12 cellular contexts compared by ENCODE assay signal in genomic region chr2:177255227-177255601, GRCh38. TPM values are rescaled to one million over a fixed set of nuclear protein-coding genes. Genes with fewer than 3 reads are reported as not detected.
DNase-seq lines count a peak whose midpoint lies in the region; ATAC-seq and TF ChIP-seq lines count a peak whose summit lies in the region.
"Had no signal": no experiment of that assay in that cellular context is flagged by ENCODE, and none has a peak within 500 bp of the region (broad histone marks: within the 10 kb centered on the region; RNA-seq: fewer than 3 reads in every experiment).

No MANE protein-coding gene starts in this region.

- intact Hi-C loops in activated CD4-positive, alpha-beta T cell treated with anti-CD3 and anti-CD28 coated beads for 36 hours (cut with DNase I, micrococcal nuclease): loop anchor here in 1 of 2 experiments (1.0 kb wide), 1 partner anchor 10 kb away; no protein-coding TSS in a partner anchor
- intact Hi-C loops in left colon (cut with DNase I, micrococcal nuclease): no loop called here

- no peak for DNase-seq in activated CD4-positive, alpha-beta T cell treated with anti-CD3 and anti-CD28 coated beads for 36 hours
- DNase-seq in activated CD4-positive, alpha-beta T cell treated with anti-CD3 and anti-CD28 coated beads, Interleukin-2, amount 50 U/mL, for 1 hour: no peak
- DNase-seq in left colon (no peak), thoracic aorta (ENCODE audit: low spot score) (no peak)
- no peak for DNase-seq in stimulated activated CD4-positive, alpha-beta T cell treated with anti-CD3 and anti-CD28 coated beads, Interleukin-4, amount 100 ng/mL, for 4 hours
- DNase-seq: 8988T; activated CD4-positive, alpha-beta T cell treated with anti-CD3 and anti-CD28 coated beads, Interleukin-2, amount 50 U/mL, for 48 hours; NCI-H1092 treated with DMSO at 0.1 percent for 48 hours had no signal

- peaks cover 72% of the 10 kb centered on the region for H3K36me3 Mint-ChIP-seq in activated CD4-positive, alpha-beta T cell treated with anti-CD3 and anti-CD28 coated beads for 36 hours (ENCODE audit: low read depth)
- H3K36me3 Mint-ChIP-seq in activated naive CD8-positive, alpha-beta T cell: peaks cover 16% of the 10 kb centered on the region

- H3K4me3 Mint-ChIP-seq in activated CD4-positive, alpha-beta T cell treated with anti-CD3 and anti-CD28 coated beads for 36 hours: no peak overlapping the region
- H3K4me3 Mint-ChIP-seq in activated naive CD8-positive, alpha-beta T cell: peak overlapping the region; percentile 5
- H3K4me3 Mint-ChIP-seq: neural crest cell had no signal

- peak overlapping the region; percentile 28 for H3K4me3 ChIP-seq in thoracic aorta

- H3K27ac Mint-ChIP-seq in activated CD4-positive, alpha-beta T cell treated with anti-CD3 and anti-CD28 coated beads for 36 hours: peak overlapping the region; percentile 88
- H3K27ac Mint-ChIP-seq in activated naive CD8-positive, alpha-beta T cell: no peak overlapping the region

- peaks cover 75 to 97% of the 10 kb centered on the region in 2 donors for H3K4me1 ChIP-seq in thoracic aorta (ENCODE audit: control insufficient read depth in 1 of 2, low read depth in 2 of 2)

- H3K9me3 Mint-ChIP-seq in activated CD4-positive, alpha-beta T cell treated with anti-CD3 and anti-CD28 coated beads for 36 hours (ENCODE audit: low read depth): peaks cover 4% of the 10 kb centered on the region
- H3K9me3 Mint-ChIP-seq in activated naive CD8-positive, alpha-beta T cell (ENCODE audit: low read depth): no peaks in the 10 kb centered on the region

- H3K27me3 ChIP-seq in thoracic aorta (replicated peaks; ENCODE audit: insufficient read depth): no peaks in the 10 kb centered on the region

- H3K27ac ChIP-seq in thoracic aorta: peak overlapping the region in 1 of 2 donors; percentile 35

- no peaks in the 10 kb centered on the region for H3K27me3 Mint-ChIP-seq in activated CD4-positive, alpha-beta T cell treated with anti-CD3 and anti-CD28 coated beads for 36 hours
- H3K27me3 Mint-ChIP-seq in activated naive CD8-positive, alpha-beta T cell: no peaks in the 10 kb centered on the region

- CTCF ChIA-PET in activated CD4-positive, alpha-beta T cell treated with anti-CD3 and anti-CD28 coated beads for 36 hours (lab: Charles Lee): interaction anchor here (0.9 to 2.2 kb wide), 10 partner anchors 9 to 91 kb away, joined by 3 to 14 read pairs (median 4); partner anchors contain the start of gene NFE2L2

- no peak for ATAC-seq in activated CD4-positive, alpha-beta T cell treated with anti-CD3 and anti-CD28 coated beads for 36 hours
- ATAC-seq in left colon (peak; percentile 1), thoracic aorta (ENCODE audit: insufficient number of reproducible peaks, low FRiP score, low read depth) (no peak), GM19455 (IDR thresholded peaks at IDR 0.05; ENCODE audit: unreplicated experiment) (no peak), HG03342 (IDR thresholded peaks at IDR 0.05; ENCODE audit: unreplicated experiment) (no peak)

- POLR2A ChIA-PET in activated CD4-positive, alpha-beta T cell treated with anti-CD3 and anti-CD28 coated beads for 36 hours (lab: Charles Lee): interaction anchor here (1.0 to 1.5 kb wide), 5 partner anchors 8 to 37 kb away, joined by 3 to 5 read pairs (median 3); no protein-coding TSS in a partner anchor

- H3K36me3 ChIP-seq in thoracic aorta: no peaks in the 10 kb centered on the region

- no peaks in the 10 kb centered on the region for H3K9me3 ChIP-seq in thoracic aorta

- TF ChIP-seq CTCF in thoracic aorta (IDR thresholded peaks at IDR 0.05): no peak

- H3K4me1 Mint-ChIP-seq in activated CD4-positive, alpha-beta T cell treated with anti-CD3 and anti-CD28 coated beads for 36 hours: peaks cover 94% of the 10 kb centered on the region
- H3K4me1 Mint-ChIP-seq in activated naive CD8-positive, alpha-beta T cell (ENCODE audit: low read depth): peaks cover 92% of the 10 kb centered on the region

RNA-seq across cellular contexts. Expression of gene NFE2L2, which starts 9.3 kb away (rescaled TPM):
- total RNA-seq in activated CD4-positive, alpha-beta T cell treated with anti-CD3 and anti-CD28 coated beads for 36 hours: 10 to 100 TPM; 56.6 to 81.5 TPM
- total RNA-seq in left colon: 10 to 100 TPM; 73.1 to 94.1 TPM
- 100 to 1,000 TPM in 1 of 2 donors, 10 to 100 TPM in 1; 64.3 to 155 TPM for total RNA-seq in thoracic aorta

RNA-seq across cellular contexts. Expression of gene HNRNPA3, which starts 42.6 kb away (rescaled TPM):
- total RNA-seq in activated CD4-positive, alpha-beta T cell treated with anti-CD3 and anti-CD28 coated beads for 36 hours: 100 to 1,000 TPM; 200 to 290 TPM
- total RNA-seq in left colon (100 to 1,000 TPM; 107 to 177 TPM), thoracic aorta (10 to 100 TPM; 60.1 to 98.4 TPM)
